In the genomic region with DNA sequence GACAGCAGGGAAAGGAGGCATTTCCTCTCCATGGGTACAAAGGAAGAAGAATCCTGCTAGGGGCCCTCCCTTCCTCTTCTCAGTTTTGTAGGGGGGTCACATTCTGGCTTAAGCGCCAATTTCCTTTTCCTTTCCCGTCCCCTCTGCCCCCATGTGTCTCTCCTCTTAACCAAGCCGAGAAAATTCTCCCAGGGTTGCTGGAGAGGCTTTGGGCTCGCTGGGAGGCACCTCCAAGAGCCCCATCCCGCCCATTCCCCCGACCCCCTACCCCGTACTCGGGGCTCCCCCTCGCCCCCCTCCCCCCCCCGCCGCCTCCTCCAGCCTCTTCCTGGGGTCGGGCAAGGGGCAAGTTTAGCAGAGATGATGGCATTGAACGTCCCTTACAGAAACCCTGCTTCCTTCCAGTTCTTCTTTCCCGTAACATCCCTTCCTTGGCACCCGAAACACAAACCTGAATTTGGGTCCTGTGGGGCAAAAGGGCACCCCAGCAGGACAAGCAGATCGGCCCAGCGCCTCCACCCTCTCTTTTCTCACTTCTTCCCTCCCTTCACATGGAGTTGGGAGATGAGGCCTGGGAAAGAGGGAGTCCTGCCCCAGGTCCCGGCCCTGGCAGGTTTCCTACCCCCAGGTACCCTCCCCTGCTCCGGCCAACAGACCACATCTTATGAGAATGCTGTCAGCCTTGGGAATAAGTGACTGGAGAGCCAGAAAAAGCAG, we compare ENCODE assay signal across 10 cellular contexts. TPM values are rescaled to one million over a fixed set of nuclear protein-coding genes. Genes with fewer than 3 reads are reported as not detected.
DNase-seq lines count a peak whose midpoint lies in the region; ATAC-seq and TF ChIP-seq lines count a peak whose summit lies in the region.
"Had no signal": no experiment of that assay in that cellular context is flagged by ENCODE, and none has a peak within 500 bp of the region (broad histone marks: within the 10 kb centered on the region; RNA-seq: fewer than 3 reads in every experiment).

No MANE protein-coding gene starts in this region.

- POLR2A ChIA-PET in MCF 10A (lab: Yijun Ruan, JAX) = interaction anchor here (0.7 to 3.3 kb wide), 10 partner anchors 10 to 123 kb away, joined by 3 to 27 read pairs (median 10); a partner anchor contains a TSS

- H3K27me3 ChIP-seq in right atrium auricular region (no peaks in the 10 kb centered on the region), vagina (no peaks in the 10 kb centered on the region)

- H3K27me3 Mint-ChIP-seq in MCF 10A (ENCODE audit: insufficient read depth, unreplicated experiment) (no peaks in the 10 kb centered on the region), mesothelial cell of epicardium (ENCODE audit: low read depth) (no peaks in the 10 kb centered on the region), glutamatergic neuron (ENCODE audit: unreplicated experiment) (peaks cover 6% of the 10 kb centered on the region)

- H3K9me3 Mint-ChIP-seq in MCF 10A (ENCODE audit: unreplicated experiment) = no peaks in the 10 kb centered on the region
- no peaks in the 10 kb centered on the region for H3K9me3 Mint-ChIP-seq in mesothelial cell of epicardium
- H3K9me3 Mint-ChIP-seq in glutamatergic neuron (ENCODE audit: unreplicated experiment) = peaks cover 2% of the 10 kb centered on the region

- peak overlapping the region; percentile 70 for H3K27ac Mint-ChIP-seq in MCF 10A (ENCODE audit: low read depth, unreplicated experiment)
- H3K27ac Mint-ChIP-seq in mesothelial cell of epicardium = peak overlapping the region; percentile 92
- H3K27ac Mint-ChIP-seq in glutamatergic neuron (ENCODE audit: unreplicated experiment) = no peak overlapping the region

- H3K36me3 Mint-ChIP-seq in MCF 10A (ENCODE audit: insufficient read depth, unreplicated experiment) = peaks cover 44% of the 10 kb centered on the region
- H3K36me3 Mint-ChIP-seq in mesothelial cell of epicardium = peaks cover 2% of the 10 kb centered on the region
- no peaks in the 10 kb centered on the region for H3K36me3 Mint-ChIP-seq in glutamatergic neuron (ENCODE audit: unreplicated experiment)

- no peak for TF ChIP-seq POLR2A in vagina (IDR thresholded peaks at IDR 0.05)

- peak overlapping the region in 1 of 2 donors; percentile 23 for H3K4me3 ChIP-seq in right atrium auricular region
- peak overlapping the region in 1 of 2 donors; percentile 30 for H3K4me3 ChIP-seq in vagina

- no peak for DNase-seq in right atrium auricular region (ENCODE audit: low spot score)
- no peak for DNase-seq in cardiac septum (ENCODE audit: low spot score)
- no peak for DNase-seq in MCF 10A (ENCODE audit: unreplicated experiment)
- DNase-seq in mesothelial cell of epicardium (ENCODE audit: low spot score in 2 of 2, unreplicated experiment in 2 of 2) = no peak
- no peak for DNase-seq in vagina (ENCODE audit: extremely low spot score in 2 of 2)
- no peak for DNase-seq in GM13976 (ENCODE audit: low spot score)
- no peak for DNase-seq in glutamatergic neuron

- intact Hi-C loops in cardiac septum (cut with DNase I) = no loop called here
- intact Hi-C loops in MCF 10A (cut with micrococcal nuclease) = loop anchor here (2.0 kb wide), 3 partner anchors 31 to 61 kb away; a partner anchor contains a TSS
- intact Hi-C loops in vagina (cut with DNase I) = loop anchor here (2.0 kb wide), 1 partner anchor 55 kb away; no protein-coding TSS in a partner anchor

- H3K4me3 Mint-ChIP-seq in MCF 10A (ENCODE audit: unreplicated experiment) (no peak overlapping the region), mesothelial cell of epicardium (peak overlapping the region; percentile 41), glutamatergic neuron (ENCODE audit: unreplicated experiment) (no peak overlapping the region)

- H3K9me3 ChIP-seq in right atrium auricular region (no peaks in the 10 kb centered on the region), vagina (no peaks in the 10 kb centered on the region)

- peaks cover 38% of the 10 kb centered on the region for H3K4me1 Mint-ChIP-seq in MCF 10A (ENCODE audit: insufficient read depth, unreplicated experiment)
- H3K4me1 Mint-ChIP-seq in mesothelial cell of epicardium = peaks cover 24% of the 10 kb centered on the region
- H3K4me1 Mint-ChIP-seq in glutamatergic neuron (ENCODE audit: low read depth, unreplicated experiment) = peaks cover 19% of the 10 kb centered on the region

- H3K36me3 ChIP-seq in right atrium auricular region (peaks cover 13% of the 10 kb centered on the region), vagina (peaks cover 0 to 17% of the 10 kb centered on the region in 2 donors)

- H3K4me1 ChIP-seq in right atrium auricular region (peaks cover 0 to 65% of the 10 kb centered on the region in 2 donors), vagina (peaks cover 69% of the 10 kb centered on the region)

- ATAC-seq in HG03045 (IDR thresholded peaks at IDR 0.05; ENCODE audit: unreplicated experiment) = no peak

- CTCF ChIA-PET in MCF 10A (lab: Yijun Ruan, JAX) = interaction anchor here (0.6 to 2.2 kb wide), 6 partner anchors 8 to 141 kb away, joined by 4 to 19 read pairs (median 7); a partner anchor contains a TSS

- BruUV-seq in MCF 10A (replicated peaks; lab: Mats Ljungman, UMichigan) = no TSS peak

- in situ Hi-C loops in GM13976 (cut with MboI; ENCODE audit: low sequenced_read_pairs, unreplicated experiment) = no loop called here

- H3K27ac ChIP-seq in right atrium auricular region (peak overlapping the region; percentile 78 to 79), vagina (peak overlapping the region; percentile 83)

- TF ChIP-seq CTCF in right atrium auricular region (IDR thresholded peaks at IDR 0.05) (no peak), MCF 10A (IDR thresholded peaks at IDR 0.05; ENCODE audit: unreplicated experiment) (no peak), mesothelial cell of epicardium (IDR thresholded peaks at IDR 0.05; ENCODE audit: unreplicated experiment) (no peak), vagina (IDR thresholded peaks at IDR 0.05) (no peak), GM13976 (IDR thresholded peaks at IDR 0.05; ENCODE audit: borderline replicate concordance, control extremely low read depth, extremely low read depth, insufficient read depth, missing control alignments) (no peak), glutamatergic neuron (IDR thresholded peaks at IDR 0.05; ENCODE audit: partially characterized antibody, unreplicated experiment) (no peak)

RNA-seq across cellular contexts. Expression of a gene that starts 13.7 kb away (rescaled TPM):
- total RNA-seq in right atrium auricular region = under 1 TPM in 1 of 2 donors, not detected in 1; 0.51 TPM
- total RNA-seq in cardiac septum = 0.30 TPM
- not detected in 2 replicates for total RNA-seq in MCF 10A (2022)
- 16.1 to 18.3 TPM (median 16.4 TPM) in 3 replicates for total RNA-seq in mesothelial cell of epicardium
- 14.7 TPM for total RNA-seq in vagina
- not detected for total RNA-seq in glutamatergic neuron (ENCODE audit: unreplicated experiment)
- total RNA-seq: myocyte had no signal

RNA-seq across cellular contexts. Expression of a gene that starts 17.7 kb away (rescaled TPM):
- total RNA-seq in right atrium auricular region (100 to 1,000 TPM in 1 of 2 donors, 10 to 100 TPM in 1; 62.9 to 176 TPM), cardiac septum (60.0 TPM), MCF 10A (2022) (103 and 110 TPM in 2 replicates), mesothelial cell of epicardium (65.4 to 70.4 TPM (median 68.9 TPM) in 3 replicates), vagina (271 TPM), glutamatergic neuron (ENCODE audit: unreplicated experiment) (7.4 TPM)

RNA-seq across cellular contexts. Expression of a gene that starts 51.2 kb away (rescaled TPM):
- total RNA-seq in right atrium auricular region = 10 to 100 TPM in 1 of 2 donors, 1 to 10 TPM in 1; 2.7 to 18.7 TPM
- 0.46 TPM for total RNA-seq in cardiac septum
- total RNA-seq in MCF 10A (2022) = 136 and 139 TPM in 2 replicates
- 20.1 to 21.5 TPM (median 20.3 TPM) in 3 replicates for total RNA-seq in mesothelial cell of epicardium
- total RNA-seq in vagina = 55.2 TPM
- 0.74 TPM for total RNA-seq in glutamatergic neuron (ENCODE audit: unreplicated experiment)
- total RNA-seq: cerebellum had no signal

RNA-seq across cellular contexts. Expression of a gene that starts 59.8 kb away (rescaled TPM):
- total RNA-seq in right atrium auricular region (10 to 100 TPM; 63.6 to 72.1 TPM), cardiac septum (29.4 TPM), MCF 10A (2022) (158 and 169 TPM in 2 replicates), mesothelial cell of epicardium (61.7 to 68.1 TPM (median 66.8 TPM) in 3 replicates), vagina (146 TPM), glutamatergic neuron (ENCODE audit: unreplicated experiment) (not detected)
